Comparison of ENCODE assay signal across 17 cellular contexts in the genomic region with DNA sequence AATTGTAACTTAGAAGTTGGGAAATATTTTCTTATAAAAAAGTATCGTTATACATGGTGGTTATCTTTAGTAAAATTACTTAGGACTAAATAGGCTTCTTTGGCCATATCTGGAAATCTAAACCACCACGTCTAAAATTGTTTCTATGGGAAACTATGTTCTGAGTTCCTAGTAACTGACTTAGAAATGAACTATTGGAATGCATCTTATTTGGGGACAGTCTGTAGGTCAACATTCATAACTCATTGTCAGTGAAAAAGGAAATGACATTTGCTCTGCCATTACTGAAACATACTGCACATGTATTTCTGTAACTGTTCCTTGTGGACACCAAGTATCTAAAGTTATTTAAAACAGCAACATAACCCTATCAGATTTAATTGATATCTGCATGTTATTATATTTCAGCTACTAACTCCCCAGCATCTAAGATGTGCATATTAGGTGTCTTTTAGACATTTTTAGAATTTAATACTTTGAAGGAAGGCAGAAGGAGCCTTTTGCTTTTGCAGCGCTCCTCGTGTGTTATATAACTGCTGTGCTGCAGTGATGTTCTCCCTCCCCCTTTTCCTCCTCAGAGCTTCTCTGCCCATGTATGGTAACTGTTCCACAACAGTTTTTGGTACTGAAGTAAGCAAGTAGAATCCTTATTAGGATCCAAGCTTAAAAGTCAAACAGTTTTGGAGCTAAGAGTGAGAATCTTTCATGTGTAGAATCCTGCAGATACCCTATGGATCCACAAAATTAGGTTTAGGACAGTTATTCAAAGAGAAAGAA. TPM values are rescaled to one million over a fixed set of nuclear protein-coding genes. Genes with fewer than 3 reads are reported as not detected.
A peak's percentile ranks its signal among the peaks of the same experiment; 100 is the strongest.
DNase-seq lines count a peak whose midpoint lies in the region; ATAC-seq and TF ChIP-seq lines count a peak whose summit lies in the region.
"Had no signal": no experiment of that assay in that cellular context is flagged by ENCODE, and none has a peak within 500 bp of the region (broad histone marks: within the 10 kb centered on the region; RNA-seq: fewer than 3 reads in every experiment).

No MANE protein-coding gene starts in this region.

- no peak for TF ChIP-seq POLR2A in Peyer's patch (IDR thresholded peaks at IDR 0.05)

- no peaks in the 10 kb centered on the region for H4K20me1 ChIP-seq in neural progenitor cell (ENCODE audit: low read depth)

- H3K79me2 ChIP-seq in neural progenitor cell (ENCODE audit: low read depth): no peaks in the 10 kb centered on the region

- no peaks in the 10 kb centered on the region for H3K27me3 Mint-ChIP-seq in stimulated activated naive CD8-positive, alpha-beta T cell treated with anti-CD3 and anti-CD28 coated beads, Interleukin-15, amount 100 ng/mL, for 72 hours
- peaks cover 4% of the 10 kb centered on the region for H3K27me3 Mint-ChIP-seq in neural progenitor cell (ENCODE audit: insufficient read depth, low read depth)
- H3K27me3 Mint-ChIP-seq: natural killer cell treated with Interleukin-12 subunit alpha and Interleukin-12 subunit beta and Interleukin-15 and Interleukin-18, amount 100 ng/mL, for 72 hours; stimulated activated naive CD8-positive, alpha-beta T cell treated with anti-CD3 and anti-CD28 coated beads, Interleukin-15, Interleukin-2, amounts not matched to agents 100 ng/mL and 50 ng/mL, for 24 hours had no signal

- H3K4me2 ChIP-seq in neural progenitor cell: no peak overlapping the region

- H3F3A ChIP-seq in neural progenitor cell (ENCODE audit: low read depth): no peaks in the 10 kb centered on the region

- H3K36me3 ChIP-seq in neural progenitor cell: no peaks in the 10 kb centered on the region
- no peaks in the 10 kb centered on the region for H3K36me3 ChIP-seq in Peyer's patch
- H3K36me3 ChIP-seq in SJCRH30: no peaks in the 10 kb centered on the region
- H3K36me3 ChIP-seq: right lobe of liver had no signal

- no peak overlapping the region for H3K4me3 ChIP-seq in neural progenitor cell
- H3K4me3 ChIP-seq in Peyer's patch: no peak overlapping the region
- H3K4me3 ChIP-seq in SJCRH30: no peak overlapping the region
- H3K4me3 ChIP-seq: GM12878, right lobe of liver had no signal

- no peak for DNase-seq in stimulated activated naive CD8-positive, alpha-beta T cell treated with anti-CD3 and anti-CD28 coated beads, Interleukin-15, amount 100 ng/mL, for 72 hours
- DNase-seq in stimulated activated naive CD8-positive, alpha-beta T cell treated with anti-CD3 and anti-CD28 coated beads, Interleukin-15, Interleukin-2, amounts not matched to agents 100 U/mL and 50 U/mL, for 24 hours: no peak
- DNase-seq in astrocyte of the hippocampus (ENCODE audit: low read depth, low spot score) (peak; percentile 15), neural progenitor cell (ENCODE audit: low spot score) (no peak), Peyer's patch (no peak), SJCRH30 (no peak), SKM-1 treated with dmso at 0.1 percent for 144 hours (lab: John Stamatoyannopoulos, UW; ENCODE audit: unreplicated experiment) (no peak)
- DNase-seq in effector CD4-positive, alpha-beta T cell: no peak
- DNase-seq: DMS79, NCI-H1048, right lobe of liver had no signal

- H3K4me3 Mint-ChIP-seq in stimulated activated naive CD8-positive, alpha-beta T cell treated with anti-CD3 and anti-CD28 coated beads, Interleukin-15, amount 100 ng/mL, for 72 hours: peak overlapping the region; percentile 20 to 48
- H3K4me3 Mint-ChIP-seq in neural progenitor cell: no peak overlapping the region
- H3K4me3 Mint-ChIP-seq: natural killer cell treated with Interleukin-12 subunit alpha and Interleukin-12 subunit beta and Interleukin-15 and Interleukin-18, amount 100 ng/mL, for 72 hours; stimulated activated naive CD8-positive, alpha-beta T cell treated with anti-CD3 and anti-CD28 coated beads, Interleukin-15, Interleukin-2, amounts not matched to agents 100 ng/mL and 50 ng/mL, for 24 hours had no signal

- H3K27ac Mint-ChIP-seq in stimulated activated naive CD8-positive, alpha-beta T cell treated with anti-CD3 and anti-CD28 coated beads, Interleukin-15, amount 100 ng/mL, for 72 hours: peak overlapping the region in 1 of 2 donors; percentile 47
- peak overlapping the region; percentile 6 for H3K27ac Mint-ChIP-seq in neural progenitor cell
- H3K27ac Mint-ChIP-seq: stimulated activated naive CD8-positive, alpha-beta T cell treated with anti-CD3 and anti-CD28 coated beads, Interleukin-15, Interleukin-2, amounts not matched to agents 100 ng/mL and 50 ng/mL, for 24 hours had no signal

- no peak overlapping the region for H3K9ac ChIP-seq in neural progenitor cell

- no peak overlapping the region for H3K27ac ChIP-seq in neural progenitor cell
- no peak overlapping the region for H3K27ac ChIP-seq in Peyer's patch
- H3K27ac ChIP-seq in SJCRH30: no peak overlapping the region
- H3K27ac ChIP-seq: epithelial cell of prostate, right lobe of liver, VCaP had no signal

- peaks cover 75% of the 10 kb centered on the region for H3K4me1 Mint-ChIP-seq in stimulated activated naive CD8-positive, alpha-beta T cell treated with anti-CD3 and anti-CD28 coated beads, Interleukin-15, amount 100 ng/mL, for 72 hours
- H3K4me1 Mint-ChIP-seq in neural progenitor cell: peaks cover 15% of the 10 kb centered on the region

- H3K27me3 ChIP-seq in neural progenitor cell (no peaks in the 10 kb centered on the region), Peyer's patch (no peaks in the 10 kb centered on the region), SJCRH30 (no peaks in the 10 kb centered on the region)
- H3K27me3 ChIP-seq: right lobe of liver had no signal

- no peaks in the 10 kb centered on the region for H3K36me3 Mint-ChIP-seq in neural progenitor cell
- H3K36me3 Mint-ChIP-seq: natural killer cell treated with Interleukin-12 subunit alpha and Interleukin-12 subunit beta and Interleukin-15 and Interleukin-18, amount 100 ng/mL, for 72 hours had no signal

- H3K9me3 ChIP-seq in neural progenitor cell (ENCODE audit: low read depth) (no peaks in the 10 kb centered on the region), Peyer's patch (no peaks in the 10 kb centered on the region), SJCRH30 (replicated peaks) (no peaks in the 10 kb centered on the region)
- H3K9me3 ChIP-seq: right lobe of liver had no signal

- H3K4me1 ChIP-seq in neural progenitor cell (no peaks in the 10 kb centered on the region), Peyer's patch (peaks cover 0 to 6% (median 3%) of the 10 kb centered on the region in 4 donors), SJCRH30 (no peaks in the 10 kb centered on the region)
- H3K4me1 ChIP-seq: right lobe of liver had no signal

- H2AFZ ChIP-seq in neural progenitor cell (replicated peaks): no peak overlapping the region

- no peaks in the 10 kb centered on the region for H3K9me3 Mint-ChIP-seq in stimulated activated naive CD8-positive, alpha-beta T cell treated with anti-CD3 and anti-CD28 coated beads, Interleukin-15, amount 100 ng/mL, for 72 hours
- no peaks in the 10 kb centered on the region for H3K9me3 Mint-ChIP-seq in neural progenitor cell
- H3K9me3 Mint-ChIP-seq: natural killer cell treated with Interleukin-12 subunit alpha and Interleukin-12 subunit beta and Interleukin-15 and Interleukin-18, amount 100 ng/mL, for 72 hours; stimulated activated naive CD8-positive, alpha-beta T cell treated with anti-CD3 and anti-CD28 coated beads, Interleukin-15, Interleukin-2, amounts not matched to agents 100 ng/mL and 50 ng/mL, for 24 hours had no signal

- TF ChIP-seq CTCF in neural progenitor cell (IDR thresholded peaks at IDR 0.05) (no peak), Peyer's patch (IDR thresholded peaks at IDR 0.05) (no peak)

- no peak for ATAC-seq in stimulated activated naive CD8-positive, alpha-beta T cell treated with anti-CD3 and anti-CD28 coated beads, Interleukin-15, amount 100 ng/mL, for 72 hours
- ATAC-seq in stimulated activated naive CD8-positive, alpha-beta T cell treated with anti-CD3 and anti-CD28 coated beads, Interleukin-15, Interleukin-2, amounts not matched to agents 100 U/mL and 50 U/mL, for 24 hours: no peak
- ATAC-seq: GM12878; left colon; natural killer cell treated with Interleukin-12 subunit alpha and Interleukin-12 subunit beta and Interleukin-15 and Interleukin-18, amount 100 ng/mL, for 72 hours; right lobe of liver had no signal

RNA-seq across cellular contexts. Expression of a gene that starts 37.2 kb away (rescaled TPM):
- total RNA-seq in neural progenitor cell (ENCODE audit: low replicate concordance) (13.7 and 14.8 TPM in 2 replicates), Peyer's patch (10 to 100 TPM in 1 of 4 donors, 1 to 10 TPM in 3; 5.2 to 54.5 (median 7.0) TPM)
- 55.0 and 61.3 TPM in 2 replicates for total RNA-seq in SJCRH30 (2014; rRNA removed; shearing (Covaris generic))
